1 cellular context compared by ENCODE assay signal in genomic region chrX:55140800-55141199, GRCh38.
TF ChIP-seq lines count a peak whose summit lies in the region.

No MANE protein-coding gene starts in this region.

TF ChIP-seq in HEK293, 187 proteins besides CTCF, POLR2A, EP300 and RAD21 (continued from another document):
- TF ChIP-seq HIC1 (tag by site-specific recombination; IDR thresholded peaks at IDR 0.05) (peak; percentile 78; the same call in 1 of the 2 replicates), IKZF3 (tag by site-specific recombination; IDR thresholded peaks at IDR 0.05) (peak; percentile 70), YY1 (tag by site-specific recombination; IDR thresholded peaks at IDR 0.05) (peak; percentile 59; the same call in 1 of the 2 replicates), ZIC2 (tag by site-specific recombination; IDR thresholded peaks at IDR 0.05) (peak; percentile 79), PRDM6 (tag by site-specific recombination; IDR thresholded peaks at IDR 0.05) (0 out of 2 replicates have a peak, but pooled peaks have one; percentile 36), PRDM4 (tag by site-specific recombination; IDR thresholded peaks at IDR 0.05) (peak; percentile 31; the same call in 1 of the 2 replicates), OSR2 (tag by site-specific recombination; IDR thresholded peaks at IDR 0.05) (peak; percentile 80), ZNF341 (tag by site-specific recombination; IDR thresholded peaks at IDR 0.05; ENCODE audit: low read depth) (peak; percentile 81), KLF8 (tag by site-specific recombination; IDR thresholded peaks at IDR 0.05) (0 out of 2 replicates have a peak, but pooled peaks have one; percentile 24), ZXDB (tag by site-specific recombination; IDR thresholded peaks at IDR 0.05) (0 out of 2 replicates have a peak, but pooled peaks have one; percentile 15), GLI2 (tag by site-specific recombination; IDR thresholded peaks at IDR 0.05; ENCODE audit: borderline replicate concordance, low read depth) (peak; percentile 76; the same call in 1 of the 2 replicates), ZNF488 (tag by site-specific recombination; IDR thresholded peaks at IDR 0.05) (peak; percentile 77; the same call in 1 of the 2 replicates), GFI1B (tag by site-specific recombination; IDR thresholded peaks at IDR 0.05) (0 out of 2 replicates have a peak, but pooled peaks have one; percentile 33), ZBTB8A (tag by site-specific recombination; IDR thresholded peaks at IDR 0.05) (peak; percentile 62), FEZF1 (tag by site-specific recombination; IDR thresholded peaks at IDR 0.05) (peak; percentile 47; the same call in 1 of the 2 replicates), BCL11B (tag by site-specific recombination; IDR thresholded peaks at IDR 0.05; ENCODE audit: low read depth) (peak; percentile 68; the same call in 1 of the 2 replicates), ZNF18 (tag by site-specific recombination; IDR thresholded peaks at IDR 0.05) (peak; percentile 95)
